ENCODE assay signal across 34 cellular contexts in the genomic region with DNA sequence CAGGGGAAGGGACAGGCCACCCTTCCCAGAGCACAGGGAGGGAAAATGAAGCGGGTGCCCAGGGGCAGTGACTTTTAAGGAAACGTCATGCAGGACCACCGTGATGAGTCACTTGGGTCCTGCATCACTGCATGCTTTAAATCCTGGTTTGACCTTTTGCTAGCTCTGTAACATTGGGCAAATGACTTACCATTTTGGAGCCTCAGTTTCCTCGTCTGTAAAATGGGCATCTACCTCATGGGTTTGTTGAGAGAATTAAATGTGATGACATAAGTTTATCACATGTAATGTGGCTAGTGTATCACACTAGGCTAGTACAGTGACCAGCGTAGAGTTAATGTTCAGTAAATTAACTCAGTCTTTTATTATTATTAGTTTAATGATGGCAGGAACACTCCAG.
"Had no signal": no experiment of that assay in that cellular context is flagged by ENCODE, and none has a peak within 500 bp of the region (broad histone marks: within the 10 kb centered on the region; RNA-seq: fewer than 3 reads in every experiment).

No MANE protein-coding gene starts in this region.

- H3K27me3 Mint-ChIP-seq: activated CD4-positive, alpha-beta T cell treated with anti-CD3 and anti-CD28 coated beads, Interleukin-2, amount 10 ng/mL, durations not matched to agents 24 days and 14 days had no signal

- H3K27me3 ChIP-seq: adrenal gland, body of pancreas, brain microvascular endothelial cell had no signal

- FAIRE-seq: astrocyte, TTC549 had no signal

- H3K9me3 Mint-ChIP-seq: activated CD4-positive, alpha-beta memory T cell treated with anti-CD3 and anti-CD28 coated beads for 36 hours; activated CD4-positive, alpha-beta T cell treated with anti-CD3 and anti-CD28 coated beads, Interleukin-2, amount 10 ng/mL, durations not matched to agents 24 days and 14 days; activated naive CD4-positive, alpha-beta T cell treated with anti-CD3 and anti-CD28 coated beads, Interleukin-2, amount 50 U/mL, for 72 hours; activated naive CD8-positive, alpha-beta T cell treated with anti-CD3 and anti-CD28 coated beads for 36 hours; activated T-cell treated with anti-CD3 and anti-CD28 coated beads, Interleukin-2, amount 50 U/mL, for 4 hours; activated T-helper 1 cell treated with anti-CD3 and anti-CD28 coated beads, Interleukin-12 subunit alpha, Interleukin-12 subunit beta, Interleukin-2, Interleukin-4 antibody, amounts not matched to agents 30 ng/mL and 10 ng/mL and 1 ng/mL, durations not matched to agents 14 hours and 24 hours and 36 hours; activated T-helper 17 cell treated with anti-CD3 and anti-CD28 coated beads, Interleukin-2, amount 50 U/mL, for 72 hours; T-helper 1 cell treated with Interleukin-12 subunit alpha and Interleukin-12 subunit beta and Interleukin-4 antibody, amounts not matched to agents 30 μg/mL and 1 μg/mL, for 36 hours had no signal

- H3K27ac ChIP-seq: adrenal gland, body of pancreas, brain microvascular endothelial cell, breast epithelium, VCaP had no signal

- H3K4me3 ChIP-seq: adrenal gland, body of pancreas, breast epithelium had no signal

- H3K4me3 Mint-ChIP-seq: activated B cell treated with CpG ODN at 0.5 μM for 24 hours; activated CD4-positive, alpha-beta memory T cell treated with anti-CD3 and anti-CD28 coated beads for 36 hours; activated CD4-positive, alpha-beta T cell treated with anti-CD3 and anti-CD28 coated beads, Interleukin-2, amount 10 ng/mL, durations not matched to agents 24 days and 14 days; activated CD8-positive, alpha-beta T cell treated with anti-CD3 and anti-CD28 coated beads for 36 hours; activated naive CD4-positive, alpha-beta T cell treated with anti-CD3 and anti-CD28 coated beads for 36 hours; activated naive CD8-positive, alpha-beta T cell treated with anti-CD3 and anti-CD28 coated beads for 36 hours; activated T-cell treated with anti-CD3 and anti-CD28 coated beads, Interleukin-2, amount 50 U/mL, for 4 hours; activated T-cell treated with anti-CD3 and anti-CD28 coated beads, Interleukin-2, amount 50 U/mL, for 72 hours; activated T-helper 1 cell treated with anti-CD3 and anti-CD28 coated beads, Interleukin-12 subunit alpha, Interleukin-12 subunit beta, Interleukin-2, Interleukin-4 antibody, amounts not matched to agents 30 ng/mL and 10 ng/mL and 1 ng/mL, durations not matched to agents 14 hours and 24 hours and 36 hours; activated T-helper 17 cell treated with anti-CD3 and anti-CD28 coated beads, Interleukin-2, amount 50 U/mL, for 72 hours; T-helper 1 cell treated with Interleukin-12 subunit alpha and Interleukin-12 subunit beta and Interleukin-4 antibody, amounts not matched to agents 30 μg/mL and 1 μg/mL, for 36 hours had no signal

- H3K36me3 ChIP-seq: adrenal gland, brain microvascular endothelial cell, breast epithelium had no signal

- ATAC-seq: activated CD8-positive, alpha-beta T cell treated with anti-CD3 and anti-CD28 coated beads for 36 hours; activated naive CD4-positive, alpha-beta T cell treated with anti-CD3 and anti-CD28 coated beads, Interleukin-2, amount 50 U/mL, for 72 hours; activated T-cell treated with anti-CD3 and anti-CD28 coated beads, Interleukin-2, amount 50 U/mL, for 4 hours; activated T-cell treated with anti-CD3 and anti-CD28 coated beads, Interleukin-2, amount 50 U/mL, for 72 hours; activated T-helper 17 cell treated with anti-CD3 and anti-CD28 coated beads, Interleukin-2, amount 50 U/mL, for 72 hours; body of pancreas had no signal

- H3K36me3 Mint-ChIP-seq: activated CD4-positive, alpha-beta memory T cell treated with anti-CD3 and anti-CD28 coated beads for 36 hours; activated naive CD8-positive, alpha-beta T cell treated with anti-CD3 and anti-CD28 coated beads for 36 hours had no signal

- H3K4me1 ChIP-seq: adrenal gland, breast epithelium had no signal

- H3K9me3 ChIP-seq: adrenal gland, body of pancreas, breast epithelium had no signal

- DNase-seq: activated B cell treated with CpG ODN at 0.5 μM for 24 hours; activated CD4-positive, alpha-beta memory T cell treated with anti-CD3 and anti-CD28 coated beads for 36 hours; activated CD4-positive, alpha-beta T cell treated with anti-CD3 and anti-CD28 coated beads for 4 hours; activated CD4-positive, alpha-beta T cell treated with anti-CD3 and anti-CD28 coated beads, Interleukin-2, amount 10 ng/mL, durations not matched to agents 24 days and 14 days; activated CD4-positive, alpha-beta T cell treated with anti-CD3 and anti-CD28 coated beads, Interleukin-2, amount 50 U/mL, for 1 hour; activated CD4-positive, alpha-beta T cell treated with anti-CD3 and anti-CD28 coated beads, Interleukin-2, amount 50 U/mL, for 4 hours; activated CD4-positive, CD25-positive, alpha-beta regulatory T cell treated with anti-CD3 and anti-CD28 coated beads, Interleukin-2, amount 50 U/mL, for 72 hours; activated CD8-positive, alpha-beta memory T cell treated with anti-CD3 and anti-CD28 coated beads, Interleukin-2, amount 50 U/mL, for 4 hours; activated CD8-positive, alpha-beta T cell treated with anti-CD3 and anti-CD28 coated beads for 36 hours; activated effector memory CD4-positive, alpha-beta T cell treated with anti-CD3 and anti-CD28 coated beads, Interleukin-2, amount 50 U/mL, for 16 hours; activated gamma-delta T cell treated with Interleukin-2 at 50 U/mL for 16 hours; activated naive CD4-positive, alpha-beta T cell; activated naive CD4-positive, alpha-beta T cell treated with anti-CD3 and anti-CD28 coated beads for 36 hours; activated naive CD8-positive, alpha-beta T cell treated with anti-CD3 and anti-CD28 coated beads for 36 hours; activated T-cell treated with anti-CD3 and anti-CD28 coated beads for 4 hours; activated T-cell treated with anti-CD3 and anti-CD28 coated beads, Interleukin-2, amount 50 U/mL, for 1 hour; activated T-cell treated with anti-CD3 and anti-CD28 coated beads, Interleukin-2, amount 50 U/mL, for 4 hours; activated T-cell treated with anti-CD3 and anti-CD28 coated beads, Interleukin-2, amount 50 U/mL, for 72 hours; adrenal gland; amygdala; anterior cingulate cortex; body of pancreas; brain microvascular endothelial cell; central memory CD4-positive, alpha-beta T cell; T-helper 1 cell; T-helper 9 cell had no signal

- H3K27ac Mint-ChIP-seq: activated B cell treated with CpG ODN at 0.5 μM for 24 hours; activated CD4-positive, alpha-beta memory T cell treated with anti-CD3 and anti-CD28 coated beads for 36 hours; activated CD4-positive, alpha-beta T cell treated with anti-CD3 and anti-CD28 coated beads, Interleukin-2, amount 10 ng/mL, durations not matched to agents 24 days and 14 days; activated CD8-positive, alpha-beta T cell treated with anti-CD3 and anti-CD28 coated beads for 36 hours; activated naive CD4-positive, alpha-beta T cell treated with anti-CD3 and anti-CD28 coated beads for 36 hours; activated naive CD4-positive, alpha-beta T cell treated with anti-CD3 and anti-CD28 coated beads, Interleukin-2, amount 50 U/mL, for 72 hours; activated naive CD8-positive, alpha-beta T cell treated with anti-CD3 and anti-CD28 coated beads for 36 hours; activated T-cell treated with anti-CD3 and anti-CD28 coated beads, Interleukin-2, amount 50 U/mL, for 72 hours; activated T-helper 1 cell treated with anti-CD3 and anti-CD28 coated beads, Interleukin-12 subunit alpha, Interleukin-12 subunit beta, Interleukin-2, Interleukin-4 antibody, amounts not matched to agents 30 ng/mL and 10 ng/mL and 1 ng/mL, durations not matched to agents 14 hours and 24 hours and 36 hours; activated T-helper 17 cell treated with anti-CD3 and anti-CD28 coated beads, Interleukin-2, amount 50 U/mL, for 72 hours; T-helper 1 cell treated with Interleukin-12 subunit alpha and Interleukin-12 subunit beta and Interleukin-4 antibody, amounts not matched to agents 30 μg/mL and 1 μg/mL, for 36 hours had no signal

- H3K4me1 Mint-ChIP-seq: activated B cell treated with CpG ODN at 0.5 μM for 24 hours; activated CD4-positive, alpha-beta T cell treated with anti-CD3 and anti-CD28 coated beads, Interleukin-2, amount 10 ng/mL, durations not matched to agents 24 days and 14 days; activated naive CD8-positive, alpha-beta T cell treated with anti-CD3 and anti-CD28 coated beads for 36 hours; activated T-helper 17 cell treated with anti-CD3 and anti-CD28 coated beads, Interleukin-2, amount 50 U/mL, for 72 hours had no signal
